12 cellular contexts compared by ENCODE assay signal in the genomic region with DNA sequence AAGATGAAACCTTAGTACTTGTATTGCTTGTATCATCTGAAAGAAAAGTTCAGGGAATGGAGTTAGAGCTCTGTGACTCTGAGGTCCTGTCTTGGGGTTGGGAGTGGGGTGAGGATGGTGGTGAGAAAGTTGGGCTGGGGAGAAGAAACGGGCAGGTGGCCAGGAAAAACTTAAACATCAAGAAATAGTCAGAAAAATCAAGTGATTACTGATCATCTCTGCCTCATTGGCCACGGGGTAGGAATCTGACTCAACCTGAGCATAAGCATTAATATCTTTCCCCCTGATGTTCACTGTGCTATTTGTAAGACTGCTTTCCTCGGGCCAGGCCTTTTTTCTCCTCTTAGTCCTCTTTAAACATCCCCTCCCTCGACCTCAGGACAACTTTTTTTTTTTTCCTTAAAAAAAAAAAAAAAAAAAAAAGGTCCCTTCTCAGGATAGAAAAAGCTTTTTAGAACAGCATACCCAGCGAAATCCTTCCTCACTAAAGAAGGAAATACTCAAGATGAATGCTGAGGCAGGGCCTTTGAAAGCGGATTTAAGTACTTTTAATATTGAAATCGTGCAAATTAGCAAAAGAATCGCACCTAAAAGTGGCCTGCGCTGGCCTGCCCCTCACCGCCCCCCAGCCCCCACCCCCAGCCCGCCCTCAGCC. TPM values are rescaled to one million over a fixed set of nuclear protein-coding genes. Genes with fewer than 3 reads are reported as not detected.
A peak's percentile ranks its signal among the peaks of the same experiment; 100 is the strongest.
DNase-seq lines count a peak whose midpoint lies in the region; ATAC-seq, FAIRE-seq and TF ChIP-seq lines count a peak whose summit lies in the region.
"Had no signal": no experiment of that assay in that cellular context is flagged by ENCODE, and none has a peak within 500 bp of the region (broad histone marks: within the 10 kb centered on the region; RNA-seq: fewer than 3 reads in every experiment).

No MANE protein-coding gene starts in this region.

- H3K4me3 ChIP-seq in right lobe of liver (no peak overlapping the region), HepG2 (replicated peaks in 1 of 3; ENCODE audit: insufficient read depth in 1 of 3, low read depth in 2 of 3, low read length in 3 of 3) (no peak overlapping the region)

- H3K4me2 ChIP-seq in HepG2 (ENCODE audit: low read depth, low read length): no peak overlapping the region

- intact Hi-C loops in right lobe of liver (cut with DNase I): no loop called here
- intact Hi-C loops in HepG2 (cut with micrococcal nuclease; ENCODE audit: unreplicated experiment): no loop called here

- no peaks in the 10 kb centered on the region for H3K9me3 Mint-ChIP-seq in nephron progenitor cell
- H3K9me3 Mint-ChIP-seq: T-helper 2 cell treated with Interferon-gamma antibody and Interleukin-4, amounts not matched to agents 5 μg/mL and 100 μg/mL, for 36 hours had no signal

- H3K27me3 Mint-ChIP-seq in nephron progenitor cell (ENCODE audit: low read depth, poor library complexity) (peaks cover 11% of the 10 kb centered on the region), T-helper 17 cell (peaks cover 72% of the 10 kb centered on the region)

- no peak for DNase-seq in right lobe of liver
- no peak for DNase-seq in HepG2 (ENCODE audit: low spot score)
- no peak for DNase-seq in epithelial cell of prostate (ENCODE audit: low read depth, low spot score)
- no peak for DNase-seq in nephron progenitor cell
- no peak for DNase-seq in T-helper 17 cell
- DNase-seq in islet precursor cell: no peak
- DNase-seq in activated CD4-positive, alpha-beta T cell treated with anti-CD3 and anti-CD28 coated beads for 1 hour: no peak
- no peak for DNase-seq in GM10266 (ENCODE audit: extremely low spot score)
- DNase-seq: activated T-cell treated with anti-CD3 and anti-CD28 coated beads, Interleukin-2, amount 50 U/mL, for 1 hour; NCI-H526; trophoblast cell had no signal

- H3K4me3 Mint-ChIP-seq in nephron progenitor cell (peak overlapping the region; percentile 99), T-helper 17 cell (no peak overlapping the region)
- H3K4me3 Mint-ChIP-seq: T-helper 2 cell treated with Interferon-gamma antibody and Interleukin-4, amounts not matched to agents 5 μg/mL and 100 μg/mL, for 36 hours had no signal

- no peaks in the 10 kb centered on the region for H3K9me3 ChIP-seq in right lobe of liver
- H3K9me3 ChIP-seq in HepG2 (ENCODE audit: low read length): no peaks in the 10 kb centered on the region
- H3K9me3 ChIP-seq in T-helper 17 cell (ENCODE audit: control insufficient read depth, low read length, poor library complexity, severe bottlenecking): no peaks in the 10 kb centered on the region

- no peaks in the 10 kb centered on the region for H4K20me1 ChIP-seq in HepG2 (ENCODE audit: insufficient read depth, low read length)

- H2AFZ ChIP-seq in HepG2 (ENCODE audit: low read length): no peak overlapping the region

- in situ Hi-C loops in HepG2 (cut with HindIII; ENCODE audit: extremely low pct_ligation_motif_present, low pct_unique_long_range_greater_than_20kb): loop anchor here (10.0 kb wide), 1 partner anchor 50 kb away; no protein-coding TSS in a partner anchor

- H3K4me1 ChIP-seq in right lobe of liver (no peaks in the 10 kb centered on the region), HepG2 (ENCODE audit: insufficient read depth, low read length) (peaks cover 39% of the 10 kb centered on the region)

- TF ChIP-seq EP300 in HepG2 (IDR thresholded peaks at IDR 0.05; ENCODE audit: low read depth in 2 of 2, low read length in 2 of 2): no peak
- no peak for TF ChIP-seq EP300 in HepG2 (CRISPR knock-in tag; IDR thresholded peaks at IDR 0.05; ENCODE audit: borderline replicate concordance)

- H3K9ac ChIP-seq in HepG2 (ENCODE audit: insufficient read depth, low read depth, low read length): no peak overlapping the region

- no peak for TF ChIP-seq CTCF in right lobe of liver (IDR thresholded peaks at IDR 0.05)
- TF ChIP-seq CTCF in HepG2 (CRISPR knock-in tag; IDR thresholded peaks at IDR 0.05): no peak
- no peak for TF ChIP-seq CTCF in nephron progenitor cell (IDR thresholded peaks at IDR 0.05)
- no peak for TF ChIP-seq CTCF in GM10266 (IDR thresholded peaks at IDR 0.05; ENCODE audit: control insufficient read depth, insufficient read depth, low read depth, missing control alignments)

- peaks cover 73% of the 10 kb centered on the region for H3K36me3 Mint-ChIP-seq in nephron progenitor cell (ENCODE audit: low read depth)
- H3K36me3 Mint-ChIP-seq in T-helper 17 cell (ENCODE audit: low read depth): peaks cover 5% of the 10 kb centered on the region

- peaks cover 6% of the 10 kb centered on the region for H3K79me2 ChIP-seq in HepG2 (ENCODE audit: insufficient read depth, low read length)

- WGBS in right lobe of liver (ENCODE audit: insufficient coverage, low coverage, low lambda C conversion rate, missing lambda C conversion rate): 53% methylated on average over 8 of the region's 11 CpGs
- WGBS in HepG2 (ENCODE audit: low lambda C conversion rate): 87% methylated on average over 11 of the region's 11 CpGs

- CTCF ChIA-PET in HepG2 (lab: Yijun Ruan, JAX; ENCODE audit: low intra/inter-chr PET ratio, low total read pairs): no interaction called here

- peaks cover 0 to 4% (median 0%) of the 10 kb centered on the region in 4 donors for H3K36me3 ChIP-seq in right lobe of liver
- H3K36me3 ChIP-seq in HepG2 (replicated peaks in 1 of 2; ENCODE audit: control insufficient read depth in 1 of 2, insufficient read depth in 2 of 2, low read length in 2 of 2): peaks cover 0 to 14% of the 10 kb centered on the region in 2 experiments; a peak in 3 of 5 replicates

- H3K27ac ChIP-seq in right lobe of liver: peak overlapping the region; percentile 24 to 70 (median 33)
- no peak overlapping the region for H3K27ac ChIP-seq in HepG2 (ENCODE audit: extremely low read length, insufficient read depth, low read length)
- peak overlapping the region; percentile 97 for H3K27ac ChIP-seq in epithelial cell of prostate

- no peak for TF ChIP-seq RAD21 in HepG2 (CRISPR knock-in tag; IDR thresholded peaks at IDR 0.05)

- H3K27me3 ChIP-seq in right lobe of liver (no peaks in the 10 kb centered on the region), HepG2 (ENCODE audit: control insufficient read depth in 1 of 2, insufficient read depth in 2 of 2, low read length in 2 of 2) (no peaks in the 10 kb centered on the region; a peak in 1 of 5 replicates)

- H3K27ac Mint-ChIP-seq in nephron progenitor cell (peak overlapping the region; percentile 38), T-helper 17 cell (no peak overlapping the region)
- H3K27ac Mint-ChIP-seq: T-helper 2 cell treated with Interferon-gamma antibody and Interleukin-4, amounts not matched to agents 5 μg/mL and 100 μg/mL, for 36 hours had no signal

- ATAC-seq in right lobe of liver: no peak
- no peak for ATAC-seq in HepG2
- no peak for ATAC-seq in T-helper 17 cell

- H3K4me1 Mint-ChIP-seq in nephron progenitor cell: peaks cover 64% of the 10 kb centered on the region
- H3K4me1 Mint-ChIP-seq in T-helper 17 cell: peaks cover 21% of the 10 kb centered on the region

- BruUV-seq in HepG2 (replicated peaks; lab: Mats Ljungman, UMichigan): no TSS peak

- TF ChIP-seq POLR2A in right lobe of liver (IDR thresholded peaks at IDR 0.05): no peak
- no peak for TF ChIP-seq POLR2A in HepG2 (IDR thresholded peaks at IDR 0.05; ENCODE audit: insufficient read depth in 1 of 2, low read depth in 2 of 2, low read length in 2 of 2)

- POLR2A ChIA-PET in HepG2 (lab: Yijun Ruan, JAX): no interaction called here

- FAIRE-seq in HepG2 (lab: Jason Lieb, UNC): no peak

TF ChIP-seq in HepG2, 621 proteins besides CTCF, POLR2A, EP300 and RAD21 (continues in another document):
- TF ChIP-seq ETV5 (CRISPR knock-in tag; IDR thresholded peaks at IDR 0.05; ENCODE audit: borderline replicate concordance) (no peak), YEATS2 (CRISPR knock-in tag; IDR thresholded peaks at IDR 0.05; ENCODE audit: borderline replicate concordance) (no peak), ZSCAN20 (CRISPR knock-in tag; IDR thresholded peaks at IDR 0.05; ENCODE audit: borderline replicate concordance) (no peak)
- TF ChIP-seq, protein P1, sequence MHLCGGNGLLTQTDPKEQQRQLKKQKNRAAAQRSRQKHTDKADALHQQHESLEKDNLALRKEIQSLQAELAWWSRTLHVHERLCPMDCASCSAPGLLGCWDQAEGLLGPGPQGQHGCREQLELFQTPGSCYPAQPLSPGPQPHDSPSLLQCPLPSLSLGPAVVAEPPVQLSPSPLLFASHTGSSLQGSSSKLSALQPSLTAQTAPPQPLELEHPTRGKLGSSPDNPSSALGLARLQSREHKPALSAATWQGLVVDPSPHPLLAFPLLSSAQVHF (CRISPR knock-in tag; IDR thresholded peaks at IDR 0.05): no peak

RNA-seq across cellular contexts. Expression of a gene that starts 5.7 kb away (rescaled TPM):
- 10 to 100 TPM in 2 of 6 experiments, 1 to 10 TPM in 4; 6.1 to 18.0 (median 7.9) TPM for total RNA-seq in right lobe of liver
- total RNA-seq in HepG2 (2016; rRNA removed; fragmentation: Illumina TruSeq; extraction: Trizol): 12.4 and 12.6 TPM in 2 replicates
- total RNA-seq in HepG2 (2016; cell fraction: cytosol; rRNA removed; fragmentation: Illumina TruSeq; extraction: Trizol; ENCODE audit: low read depth): 3.1 and 3.3 TPM in 2 replicates
- total RNA-seq in HepG2 (2016; cell fraction: insoluble cytoplasmic fraction; rRNA removed; fragmentation: Illumina TruSeq; extraction: Trizol): 10.3 and 12.7 TPM in 2 replicates
- total RNA-seq in HepG2 (2016; cell fraction: membrane; rRNA removed; fragmentation: Illumina TruSeq; extraction: Trizol): 7.1 TPM in 2 replicates
- 24.2 and 26.1 TPM in 2 replicates for total RNA-seq in HepG2 (2016; cell fraction: nucleus; rRNA removed; fragmentation: Illumina TruSeq; extraction: Trizol)
- 9.4 and 10.7 TPM in 2 replicates for polyA plus RNA-seq in HepG2 (2011; rRNA removed)
- 6.7 and 8.0 TPM in 2 replicates for polyA plus RNA-seq in HepG2 (2011; cell fraction: cytosol; rRNA removed)
- polyA plus RNA-seq in HepG2 (2011; cell fraction: nucleus; rRNA removed): 16.3 and 19.6 TPM in 2 replicates
- polyA plus RNA-seq in HepG2 (2012): 8.0 and 8.7 TPM in 2 replicates
- 0.67 and 1.0 TPM in 2 replicates for polyA plus RNA-seq in HepG2 (2016; cell fraction: cytosol; fragmentation: Illumina TruSeq; extraction: Trizol; ENCODE audit: low read depth)
- polyA plus RNA-seq in HepG2 (2016; cell fraction: insoluble cytoplasmic fraction; fragmentation: Illumina TruSeq; extraction: Trizol; ENCODE audit: low read depth): 11.3 and 12.6 TPM in 2 replicates
- polyA plus RNA-seq in HepG2 (2016; cell fraction: membrane; fragmentation: Illumina TruSeq; extraction: Trizol; ENCODE audit: low read depth): 3.0 and 4.3 TPM in 2 replicates
- polyA plus RNA-seq in HepG2 (2016; cell fraction: nucleus; fragmentation: Illumina TruSeq; extraction: Trizol; ENCODE audit: insufficient read depth, low read depth): 12.4 and 16.9 TPM in 2 replicates
- polyA minus RNA-seq in HepG2 (2011; rRNA and poly(A)+ RNA removed; ENCODE audit: low replicate concordance): 14.2 and 16.5 TPM in 2 replicates
- polyA minus RNA-seq in HepG2 (2011; cell fraction: cytosol; rRNA and poly(A)+ RNA removed): 3.7 and 6.8 TPM in 2 replicates
- 67.3 and 70.4 TPM in 2 replicates for polyA minus RNA-seq in HepG2 (2011; cell fraction: nucleus; rRNA and poly(A)+ RNA removed)
- not detected for total RNA-seq in T-helper 17 cell

Comparison
In these comparisons a context has a peak if more than half of its experiments do, and no peak if none do; other contexts are left out.
1. RNA of a gene that starts 5.7 kb away (total RNA-seq): 3.1 to 26.1 TPM in HepG2 and 6.1 to 18.0 TPM in right lobe of liver; not detected in T-helper 17 cell; every median in the first group is over 4 times any median in the second.